In genomic region chr19:882871-883497, GRCh38 we compare ENCODE assay signal across 35 cellular contexts. TPM values are rescaled to one million over a fixed set of nuclear protein-coding genes. Genes with fewer than 3 reads are reported as not detected.
"Had no signal": no experiment of that assay in that cellular context is flagged by ENCODE, and none has a peak within 500 bp of the region (broad histone marks: within the 10 kb centered on the region; RNA-seq: fewer than 3 reads in every experiment).

No MANE protein-coding gene starts in this region.

- H3K4me1 Mint-ChIP-seq: activated CD4-positive, alpha-beta T cell treated with anti-CD3 and anti-CD28 coated beads for 36 hours; activated CD4-positive, alpha-beta T cell treated with anti-CD3 and anti-CD28 coated beads, Interleukin-2, amount 10 ng/mL, durations not matched to agents 24 days and 14 days; activated naive CD4-positive, alpha-beta T cell treated with anti-CD3 and anti-CD28 coated beads, Interleukin-2, amount 50 U/mL, for 24 hours; activated naive CD8-positive, alpha-beta T cell treated with anti-CD3 and anti-CD28 coated beads for 36 hours had no signal

- H3K27me3 Mint-ChIP-seq: activated CD4-positive, alpha-beta memory T cell treated with anti-CD3 and anti-CD28 coated beads for 36 hours; activated CD4-positive, alpha-beta T cell treated with anti-CD3 and anti-CD28 coated beads for 36 hours; activated CD4-positive, alpha-beta T cell treated with anti-CD3 and anti-CD28 coated beads, Interleukin-2, amount 10 ng/mL, durations not matched to agents 24 days and 14 days; activated CD8-positive, alpha-beta memory T cell treated with anti-CD3 and anti-CD28 coated beads, Interleukin-2, amount 10 ng/mL, durations not matched to agents 7 days and 5 days; activated naive CD4-positive, alpha-beta T cell treated with anti-CD3 and anti-CD28 coated beads, Interleukin-2, amount 50 U/mL, for 24 hours; activated naive CD8-positive, alpha-beta T cell treated with anti-CD3 and anti-CD28 coated beads for 36 hours; activated naive CD8-positive, alpha-beta T cell treated with anti-CD3 and anti-CD28 coated beads, Interleukin-2, amount 50 U/mL, for 24 hours; effector memory CD8-positive, alpha-beta T cell; T-cell had no signal

- H3K4me3 ChIP-seq: adrenal gland, body of pancreas, esophagus muscularis mucosa, gastrocnemius medialis, heart left ventricle had no signal

- H3K36me3 Mint-ChIP-seq: activated naive CD4-positive, alpha-beta T cell treated with anti-CD3 and anti-CD28 coated beads, Interleukin-2, amount 50 U/mL, for 24 hours; activated naive CD8-positive, alpha-beta T cell treated with anti-CD3 and anti-CD28 coated beads for 36 hours had no signal

- H3K27ac Mint-ChIP-seq: activated CD4-positive, alpha-beta memory T cell treated with anti-CD3 and anti-CD28 coated beads for 36 hours; activated CD4-positive, alpha-beta T cell treated with anti-CD3 and anti-CD28 coated beads for 36 hours; activated CD4-positive, alpha-beta T cell treated with anti-CD3 and anti-CD28 coated beads, Interleukin-2, amount 10 ng/mL, durations not matched to agents 24 days and 14 days; activated CD8-positive, alpha-beta memory T cell treated with anti-CD3 and anti-CD28 coated beads, Interleukin-2, amount 10 ng/mL, durations not matched to agents 7 days and 5 days; activated CD8-positive, alpha-beta T cell treated with anti-CD3 and anti-CD28 coated beads, Interleukin-2, amount 10 ng/mL, durations not matched to agents 7 days and 5 days; activated naive CD4-positive, alpha-beta T cell treated with anti-CD3 and anti-CD28 coated beads for 36 hours; activated naive CD4-positive, alpha-beta T cell treated with anti-CD3 and anti-CD28 coated beads, Interleukin-2, amount 50 U/mL, for 24 hours; activated naive CD8-positive, alpha-beta T cell treated with anti-CD3 and anti-CD28 coated beads for 36 hours; activated naive CD8-positive, alpha-beta T cell treated with anti-CD3 and anti-CD28 coated beads, Interleukin-2, amount 50 U/mL, for 24 hours; activated T-helper 1 cell treated with anti-CD3 and anti-CD28 coated beads, Interleukin-12 subunit alpha, Interleukin-12 subunit beta, Interleukin-2, Interleukin-4 antibody, amounts not matched to agents 30 ng/mL and 10 ng/mL and 1 ng/mL, durations not matched to agents 14 hours and 24 hours and 36 hours; activated T-helper 2 cell treated with anti-CD3 and anti-CD28 coated beads, Interferon-gamma antibody, Interleukin-2, Interleukin-4, amounts not matched to agents 10 μg/mL and 5 μg/mL and 100 μg/mL, durations not matched to agents 14 hours and 24 hours and 36 hours; effector memory CD8-positive, alpha-beta T cell; T-cell; T-helper 1 cell treated with Interleukin-12 subunit alpha and Interleukin-12 subunit beta and Interleukin-4 antibody, amounts not matched to agents 30 μg/mL and 1 μg/mL, for 36 hours had no signal

- H3K27me3 ChIP-seq: adrenal gland, body of pancreas, esophagus muscularis mucosa, foreskin keratinocyte, gastrocnemius medialis, heart left ventricle had no signal

- H3K4me1 ChIP-seq: adrenal gland, body of pancreas, esophagus muscularis mucosa, gastrocnemius medialis, heart left ventricle had no signal

- H3K9me3 ChIP-seq: adrenal gland, body of pancreas, esophagus muscularis mucosa, gastrocnemius medialis, heart left ventricle had no signal

- H3K27ac ChIP-seq: adrenal gland, body of pancreas, esophagus muscularis mucosa, foreskin keratinocyte, gastrocnemius medialis, heart left ventricle had no signal

- H3K4me3 Mint-ChIP-seq: activated CD4-positive, alpha-beta memory T cell treated with anti-CD3 and anti-CD28 coated beads for 36 hours; activated CD4-positive, alpha-beta T cell treated with anti-CD3 and anti-CD28 coated beads for 36 hours; activated CD4-positive, alpha-beta T cell treated with anti-CD3 and anti-CD28 coated beads, Interleukin-2, amount 10 ng/mL, durations not matched to agents 24 days and 14 days; activated CD8-positive, alpha-beta memory T cell treated with anti-CD3 and anti-CD28 coated beads, Interleukin-2, amount 10 ng/mL, durations not matched to agents 7 days and 5 days; activated CD8-positive, alpha-beta T cell treated with anti-CD3 and anti-CD28 coated beads, Interleukin-2, amount 10 ng/mL, durations not matched to agents 7 days and 5 days; activated naive CD4-positive, alpha-beta T cell treated with anti-CD3 and anti-CD28 coated beads for 36 hours; activated naive CD4-positive, alpha-beta T cell treated with anti-CD3 and anti-CD28 coated beads, Interleukin-2, amount 50 U/mL, for 24 hours; activated naive CD8-positive, alpha-beta T cell treated with anti-CD3 and anti-CD28 coated beads for 36 hours; activated naive CD8-positive, alpha-beta T cell treated with anti-CD3 and anti-CD28 coated beads, Interleukin-2, amount 50 U/mL, for 24 hours; activated T-helper 1 cell treated with anti-CD3 and anti-CD28 coated beads, Interleukin-12 subunit alpha, Interleukin-12 subunit beta, Interleukin-2, Interleukin-4 antibody, amounts not matched to agents 30 ng/mL and 10 ng/mL and 1 ng/mL, durations not matched to agents 14 hours and 24 hours and 36 hours; effector memory CD8-positive, alpha-beta T cell; T-cell; T-helper 1 cell treated with Interleukin-12 subunit alpha and Interleukin-12 subunit beta and Interleukin-4 antibody, amounts not matched to agents 30 μg/mL and 1 μg/mL, for 36 hours had no signal

- DNase-seq: activated CD4-positive, alpha-beta memory T cell treated with anti-CD3 and anti-CD28 coated beads for 36 hours; activated CD4-positive, alpha-beta T cell treated with anti-CD3 and anti-CD28 coated beads for 36 hours; activated CD4-positive, alpha-beta T cell treated with anti-CD3 and anti-CD28 coated beads, Interleukin-2, amount 10 ng/mL, durations not matched to agents 24 days and 14 days; activated CD4-positive, CD25-positive, alpha-beta regulatory T cell; activated CD4-positive, CD25-positive, alpha-beta regulatory T cell treated with anti-CD3 and anti-CD28 coated beads, Interleukin-2, amount 50 U/mL, for 72 hours; activated CD8-positive, alpha-beta memory T cell treated with anti-CD3 and anti-CD28 coated beads, Interleukin-2, amount 10 ng/mL, durations not matched to agents 7 days and 5 days; activated CD8-positive, alpha-beta memory T cell treated with anti-CD3 and anti-CD28 coated beads, Interleukin-2, amount 50 U/mL, for 4 hours; activated CD8-positive, alpha-beta T cell treated with anti-CD3 and anti-CD28 coated beads, Interleukin-2, amount 10 ng/mL, durations not matched to agents 7 days and 5 days; activated effector memory CD4-positive, alpha-beta T cell treated with anti-CD3 and anti-CD28 coated beads, Interleukin-2, amount 50 U/mL, for 16 hours; activated naive CD4-positive, alpha-beta T cell treated with anti-CD3 and anti-CD28 coated beads for 36 hours; activated naive CD8-positive, alpha-beta T cell treated with anti-CD3 and anti-CD28 coated beads for 36 hours; activated naive CD8-positive, alpha-beta T cell treated with anti-CD3 and anti-CD28 coated beads, Interleukin-2, amount 50 U/mL, for 24 hours; activated T-cell treated with anti-CD3 and anti-CD28 coated beads, Interleukin-2, amount 50 U/mL, for 1 hour; activated T-cell treated with anti-CD3 and anti-CD28 coated beads, Interleukin-2, amount 50 U/mL, for 48 hours; adrenal gland; amygdala; aorta; body of pancreas; cortex of kidney; dermis blood vessel endothelial cell; effector CD4-positive, alpha-beta T cell; effector memory CD8-positive, alpha-beta T cell; gastrocnemius medialis; glutamatergic neuron; heart left ventricle; T-cell had no signal

- H3K9me3 Mint-ChIP-seq: activated CD4-positive, alpha-beta memory T cell treated with anti-CD3 and anti-CD28 coated beads for 36 hours; activated CD4-positive, alpha-beta T cell treated with anti-CD3 and anti-CD28 coated beads, Interleukin-2, amount 10 ng/mL, durations not matched to agents 24 days and 14 days; activated naive CD4-positive, alpha-beta T cell treated with anti-CD3 and anti-CD28 coated beads for 36 hours; activated naive CD4-positive, alpha-beta T cell treated with anti-CD3 and anti-CD28 coated beads, Interleukin-2, amount 50 U/mL, for 24 hours; activated naive CD8-positive, alpha-beta T cell treated with anti-CD3 and anti-CD28 coated beads for 36 hours; activated naive CD8-positive, alpha-beta T cell treated with anti-CD3 and anti-CD28 coated beads, Interleukin-2, amount 50 U/mL, for 24 hours; activated T-helper 1 cell treated with anti-CD3 and anti-CD28 coated beads, Interleukin-12 subunit alpha, Interleukin-12 subunit beta, Interleukin-2, Interleukin-4 antibody, amounts not matched to agents 30 ng/mL and 10 ng/mL and 1 ng/mL, durations not matched to agents 14 hours and 24 hours and 36 hours; activated T-helper 2 cell treated with anti-CD3 and anti-CD28 coated beads, Interferon-gamma antibody, Interleukin-2, Interleukin-4, amounts not matched to agents 10 μg/mL and 5 μg/mL and 100 μg/mL, durations not matched to agents 14 hours and 24 hours and 36 hours; effector memory CD8-positive, alpha-beta T cell; T-cell; T-helper 1 cell treated with Interleukin-12 subunit alpha and Interleukin-12 subunit beta and Interleukin-4 antibody, amounts not matched to agents 30 μg/mL and 1 μg/mL, for 36 hours had no signal

RNA-seq across cellular contexts. Expression of gene RNU6-9, which starts 10.3 kb away (rescaled TPM):
- total RNA-seq: activated CD4-positive, alpha-beta memory T cell treated with anti-CD3 and anti-CD28 coated beads for 36 hours; activated CD4-positive, alpha-beta T cell treated with anti-CD3 and anti-CD28 coated beads for 36 hours; activated CD4-positive, alpha-beta T cell treated with anti-CD3 and anti-CD28 coated beads, Interleukin-2, amount 10 ng/mL, durations not matched to agents 24 days and 14 days; activated CD8-positive, alpha-beta memory T cell treated with anti-CD3 and anti-CD28 coated beads for 36 hours; activated CD8-positive, alpha-beta memory T cell treated with anti-CD3 and anti-CD28 coated beads, Interleukin-2, amount 10 ng/mL, durations not matched to agents 7 days and 5 days; activated CD8-positive, alpha-beta T cell treated with anti-CD3 and anti-CD28 coated beads, Interleukin-2, amount 10 ng/mL, durations not matched to agents 7 days and 5 days; activated naive CD4-positive, alpha-beta T cell treated with anti-CD3 and anti-CD28 coated beads for 36 hours; activated naive CD8-positive, alpha-beta T cell treated with anti-CD3 and anti-CD28 coated beads for 36 hours; activated T-helper 1 cell treated with anti-CD3 and anti-CD28 coated beads, Interleukin-12 subunit alpha, Interleukin-12 subunit beta, Interleukin-2, Interleukin-4 antibody, amounts not matched to agents 30 ng/mL and 10 ng/mL and 1 ng/mL, durations not matched to agents 14 hours and 24 hours and 36 hours; activated T-helper 2 cell treated with anti-CD3 and anti-CD28 coated beads, Interferon-gamma antibody, Interleukin-2, Interleukin-4, amounts not matched to agents 10 μg/mL and 5 μg/mL and 100 μg/mL, durations not matched to agents 14 hours and 24 hours and 36 hours; adrenal gland; aorta; body of pancreas; chondrocyte; dermis blood vessel endothelial cell; esophagus muscularis mucosa; foreskin keratinocyte; gastrocnemius medialis; heart left ventricle; T-cell; T-helper 2 cell treated with Interferon-gamma antibody and Interleukin-4, amounts not matched to agents 100 ng/mL and 5 ng/mL, for 36 hours had no signal
- polyA plus RNA-seq: adrenal gland, aorta, foreskin keratinocyte, heart left ventricle had no signal

RNA-seq across cellular contexts. Expression of gene CFD, which starts 23.5 kb away (rescaled TPM):
- total RNA-seq: dermis blood vessel endothelial cell had no signal

RNA-seq across cellular contexts. Expression of gene ELANE, which starts 30.9 kb away (rescaled TPM):
- total RNA-seq: activated CD4-positive, alpha-beta memory T cell treated with anti-CD3 and anti-CD28 coated beads for 36 hours; activated CD4-positive, alpha-beta T cell treated with anti-CD3 and anti-CD28 coated beads for 36 hours; activated CD4-positive, alpha-beta T cell treated with anti-CD3 and anti-CD28 coated beads, Interleukin-2, amount 10 ng/mL, durations not matched to agents 24 days and 14 days; activated CD8-positive, alpha-beta memory T cell treated with anti-CD3 and anti-CD28 coated beads for 36 hours; activated CD8-positive, alpha-beta memory T cell treated with anti-CD3 and anti-CD28 coated beads, Interleukin-2, amount 10 ng/mL, durations not matched to agents 7 days and 5 days; activated CD8-positive, alpha-beta T cell treated with anti-CD3 and anti-CD28 coated beads, Interleukin-2, amount 10 ng/mL, durations not matched to agents 7 days and 5 days; activated naive CD4-positive, alpha-beta T cell treated with anti-CD3 and anti-CD28 coated beads for 36 hours; activated naive CD8-positive, alpha-beta T cell treated with anti-CD3 and anti-CD28 coated beads for 36 hours; activated T-helper 1 cell treated with anti-CD3 and anti-CD28 coated beads, Interleukin-12 subunit alpha, Interleukin-12 subunit beta, Interleukin-2, Interleukin-4 antibody, amounts not matched to agents 30 ng/mL and 10 ng/mL and 1 ng/mL, durations not matched to agents 14 hours and 24 hours and 36 hours; activated T-helper 2 cell treated with anti-CD3 and anti-CD28 coated beads, Interferon-gamma antibody, Interleukin-2, Interleukin-4, amounts not matched to agents 10 μg/mL and 5 μg/mL and 100 μg/mL, durations not matched to agents 14 hours and 24 hours and 36 hours; body of pancreas; chondrocyte; dermis blood vessel endothelial cell; foreskin keratinocyte; T-helper 2 cell treated with Interferon-gamma antibody and Interleukin-4, amounts not matched to agents 100 ng/mL and 5 ng/mL, for 36 hours had no signal
- polyA plus RNA-seq: aorta, foreskin keratinocyte had no signal
